In genomic region chr19:1814391-1814790, GRCh38 we compare ENCODE assay signal across 22 cellular contexts. TPM values are rescaled to one million over a fixed set of nuclear protein-coding genes. Genes with fewer than 3 reads are reported as not detected.
A peak's percentile ranks its signal among the peaks of the same experiment; 100 is the strongest.
DNase-seq lines count a peak whose midpoint lies in the region; ATAC-seq, FAIRE-seq and TF ChIP-seq lines count a peak whose summit lies in the region.
"Had no signal": no experiment of that assay in that cellular context is flagged by ENCODE, and none has a peak within 500 bp of the region (broad histone marks: within the 10 kb centered on the region; RNA-seq: fewer than 3 reads in every experiment).

No MANE protein-coding gene starts in this region.

- TF ChIP-seq EP300 in HepG2 (IDR thresholded peaks at IDR 0.05; ENCODE audit: low read depth in 2 of 2, low read length in 2 of 2) (no peak), HepG2 (CRISPR knock-in tag; IDR thresholded peaks at IDR 0.05; ENCODE audit: borderline replicate concordance) (no peak)

- RAD21 ChIA-PET in HCT116 (lab: Charles Lee; ENCODE audit: low non-redundant PET in 1 of 2, low total read pairs in 2 of 2, uncharacterized antibody in 2 of 2, unreplicated experiment in 2 of 2), result no interaction called here

- ATAC-seq in HepG2 (no peak), right lobe of liver (no peak), HCT116 (no peak), HG03354 (IDR thresholded peaks at IDR 0.05; ENCODE audit: poor library complexity, severe bottlenecking, unreplicated experiment) (no peak), HG03039 (IDR thresholded peaks at IDR 0.05; ENCODE audit: unreplicated experiment) (no peak), HG02610 (IDR thresholded peaks at IDR 0.05; ENCODE audit: unreplicated experiment) (no peak)
- ATAC-seq: GM23338, Panc1 had no signal

- H3K27me3 ChIP-seq in HepG2 (ENCODE audit: control insufficient read depth in 1 of 2, insufficient read depth in 2 of 2, low read length in 2 of 2) (no peaks in the 10 kb centered on the region; a peak in 1 of 5 replicates), right lobe of liver (no peaks in the 10 kb centered on the region), HCT116 (ENCODE audit: insufficient read depth, low read length) (no peaks in the 10 kb centered on the region)

- DNase-seq in HepG2 (ENCODE audit: low spot score) (no peak), right lobe of liver (no peak), HCT116 (ENCODE audit: low read depth, low spot score) (no peak), RWPE1 (ENCODE audit: low spot score) (no peak)
- DNase-seq: DMS153, H9, NCI-H1092, NCI-H1417 treated with DMSO at 0.1 percent for 48 hours, NCI-H1694 treated with DMSO at 0.1 percent for 48 hours, NCI-H2081, NCI-H2227 treated with DMSO at 0.1 percent for 48 hours, NCI-H526 treated with DMSO at 0.1 percent for 48 hours, SIG-M5, SK-N-SH, SW 1271 had no signal

- H4K20me1 ChIP-seq in HepG2 (ENCODE audit: insufficient read depth, low read length) (no peaks in the 10 kb centered on the region), HCT116 (ENCODE audit: insufficient read depth) (no peaks in the 10 kb centered on the region)

- in situ Hi-C loops in HepG2 (cut with HindIII; ENCODE audit: extremely low pct_ligation_motif_present, low pct_unique_long_range_greater_than_20kb), result no loop called here

- H3K36me3 ChIP-seq in HepG2 (replicated peaks in 1 of 2; ENCODE audit: control insufficient read depth in 1 of 2, insufficient read depth in 2 of 2, low read length in 2 of 2) (peaks cover 16 to 23% of the 10 kb centered on the region in 2 experiments), right lobe of liver (peaks cover 0 to 42% (median 22%) of the 10 kb centered on the region in 4 donors), HCT116 (ENCODE audit: control insufficient read depth in 1 of 2, insufficient read depth in 2 of 2, low read length in 2 of 2) (peaks cover 12% of the 10 kb centered on the region in 2 experiments; a peak in 3 of 4 replicates)

- H3K4me2 ChIP-seq in HepG2 (ENCODE audit: low read depth, low read length) (no peak overlapping the region), HCT116 (ENCODE audit: low read length) (no peak overlapping the region)
- H3K4me2 ChIP-seq: GM23338 had no signal

- FAIRE-seq in HepG2 (lab: Jason Lieb, UNC), result no peak
- FAIRE-seq: HTR-8/SVneo had no signal

- H2AFZ ChIP-seq in HepG2 (ENCODE audit: low read length) (no peak overlapping the region), HCT116 (ENCODE audit: low read depth, low read length, poor library complexity, severe bottlenecking) (no peak overlapping the region)
- H2AFZ ChIP-seq: GM23338 had no signal

- CTCF ChIA-PET in HepG2 (lab: Yijun Ruan, JAX; ENCODE audit: low intra/inter-chr PET ratio, low total read pairs) (no interaction called here), HCT116 (lab: Charles Lee) (interaction anchor here (1.1 to 1.9 kb wide), 2 partner anchors 11 to 370 kb away, joined by 4 to 9 read pairs; no protein-coding TSS in a partner anchor), RWPE1 (lab: Yijun Ruan, JAX) (interaction anchor here (1.7 kb wide), 1 partner anchor 12 kb away, joined by 6 read pairs; no protein-coding TSS in a partner anchor)

- TF ChIP-seq CTCF in HepG2 (CRISPR knock-in tag; IDR thresholded peaks at IDR 0.05) (no peak), right lobe of liver (IDR thresholded peaks at IDR 0.05) (no peak), HCT116 (IDR thresholded peaks at IDR 0.05 in 2 of 3, conservative IDR thresholded peaks at IDR 0.05 in 1 of 3; ENCODE audit: borderline replicate concordance in 1 of 3, insufficient read depth in 1 of 3, low read depth in 2 of 3, low read length in 2 of 3) (no peak), RWPE1 (conservative IDR thresholded peaks at IDR 0.05; ENCODE audit: low read depth) (no peak)

- H3K4me3 ChIP-seq in HepG2 (replicated peaks in 1 of 3; ENCODE audit: insufficient read depth in 1 of 3, low read depth in 2 of 3, low read length in 3 of 3) (no peak overlapping the region), right lobe of liver (no peak overlapping the region), HCT116 (replicated peaks in 1 of 2; ENCODE audit: low read depth in 1 of 2, low read length in 2 of 2) (no peak overlapping the region)
- H3K4me3 ChIP-seq: GM23338 had no signal

- H3K9me3 ChIP-seq in HepG2 (ENCODE audit: low read length) (no peaks in the 10 kb centered on the region), right lobe of liver (no peaks in the 10 kb centered on the region), HCT116 (ENCODE audit: control insufficient read depth in 1 of 2, insufficient read depth in 1 of 2, low read depth in 1 of 2, low read length in 2 of 2) (no peaks in the 10 kb centered on the region)
- H3K9me3 ChIP-seq: SK-N-SH had no signal

- WGBS in HepG2 (ENCODE audit: low lambda C conversion rate), result 78% methylated on average over 4 of the region's 10 CpGs
- 73% methylated on average over 2 of the region's 10 CpGs for WGBS in right lobe of liver (ENCODE audit: insufficient coverage, low coverage, low lambda C conversion rate, missing lambda C conversion rate)

- H3K9me2 ChIP-seq in HCT116 (ENCODE audit: insufficient read depth), result no peaks in the 10 kb centered on the region
- H3K9me2 ChIP-seq: SK-N-SH had no signal

- H3K9ac ChIP-seq in HepG2 (ENCODE audit: insufficient read depth, low read depth, low read length), result no peak overlapping the region
- H3K9ac ChIP-seq in HCT116 (ENCODE audit: low read length), result no peak overlapping the region
- H3K9ac ChIP-seq: KMS-11, SK-N-SH had no signal

- peaks cover 18% of the 10 kb centered on the region for H3K4me1 ChIP-seq in HepG2 (ENCODE audit: insufficient read depth, low read length)
- peaks cover 0 to 6% (median 0%) of the 10 kb centered on the region in 4 donors for H3K4me1 ChIP-seq in right lobe of liver
- peaks cover 20 to 38% of the 10 kb centered on the region in 2 experiments for H3K4me1 ChIP-seq in HCT116 (ENCODE audit: control insufficient read depth in 1 of 2, insufficient read depth in 2 of 2, low read length in 2 of 2)

- intact Hi-C loops in HepG2 (cut with micrococcal nuclease; ENCODE audit: unreplicated experiment) (no loop called here), right lobe of liver (cut with DNase I) (no loop called here), HCT116 (cut with micrococcal nuclease) (loop anchor here (5.0 to 10.0 kb wide), 2 partner anchors 142 to 210 kb away; partner anchors contain the start of gene UQCR11)

- no peaks in the 10 kb centered on the region for H3K79me2 ChIP-seq in HepG2 (ENCODE audit: insufficient read depth, low read length)
- H3K79me2 ChIP-seq in HCT116 (ENCODE audit: insufficient read depth, low read length), result no peaks in the 10 kb centered on the region

- POLR2A ChIA-PET in HepG2 (lab: Yijun Ruan, JAX), result no interaction called here
- POLR2A ChIA-PET in HCT116 (lab: Charles Lee), result no interaction called here
- POLR2A ChIA-PET in RWPE1 (lab: Yijun Ruan, JAX; ENCODE audit: low non-redundant PET), result no interaction called here

- TF ChIP-seq RAD21 in HepG2 (CRISPR knock-in tag; IDR thresholded peaks at IDR 0.05) (no peak), HCT116 (IDR thresholded peaks at IDR 0.05; ENCODE audit: low read depth) (no peak)

- TF ChIP-seq POLR2A in HepG2 (IDR thresholded peaks at IDR 0.05; ENCODE audit: insufficient read depth in 1 of 2, low read depth in 2 of 2, low read length in 2 of 2) (no peak), right lobe of liver (IDR thresholded peaks at IDR 0.05) (no peak), HCT116 (IDR thresholded peaks at IDR 0.05; ENCODE audit: borderline replicate concordance, extremely low read depth, insufficient read depth, insufficient read length) (no peak)

- BruUV-seq in HepG2 (replicated peaks; lab: Mats Ljungman, UMichigan) (no TSS peak), HCT116 (replicated peaks; lab: Mats Ljungman, UMichigan) (no TSS peak)

- H3K27ac ChIP-seq in HepG2 (ENCODE audit: extremely low read length, insufficient read depth, low read length) (no peak overlapping the region), right lobe of liver (no peak overlapping the region), HCT116 (ENCODE audit: low read depth, low read length) (peak overlapping the region; percentile 1; the same call in 1 of the 2 replicates), RWPE1 (peak overlapping the region; percentile 93)
- H3K27ac ChIP-seq: KMS-11 had no signal

RNA-seq across cellular contexts. Expression of gene ATP8B3, which starts 2.3 kb away (rescaled TPM):
- total RNA-seq in HepG2 (2016; rRNA removed; fragmentation: Illumina TruSeq; extraction: Trizol) (1.8 and 2.6 TPM in 2 replicates), right lobe of liver (1 to 10 TPM in 5 of 6 experiments, under 1 TPM in 1; 0.86 to 5.7 (median 3.1) TPM), HCT116 (2021; ENCODE audit: unreplicated experiment) (17.0 TPM)
- total RNA-seq in HepG2 (2016; cell fraction: cytosol; rRNA removed; fragmentation: Illumina TruSeq; extraction: Trizol; ENCODE audit: low read depth), result 0.35 and 0.40 TPM in 2 replicates
- total RNA-seq in HepG2 (2016; cell fraction: insoluble cytoplasmic fraction; rRNA removed; fragmentation: Illumina TruSeq; extraction: Trizol), result 1.8 and 2.6 TPM in 2 replicates
- 1.2 and 1.7 TPM in 2 replicates for total RNA-seq in HepG2 (2016; cell fraction: membrane; rRNA removed; fragmentation: Illumina TruSeq; extraction: Trizol)
- total RNA-seq in HepG2 (2016; cell fraction: nucleus; rRNA removed; fragmentation: Illumina TruSeq; extraction: Trizol), result 1.9 and 3.5 TPM in 2 replicates
- polyA plus RNA-seq in HepG2 (2011; rRNA removed), result 5.8 and 5.9 TPM in 2 replicates
- polyA plus RNA-seq in HepG2 (2011; cell fraction: cytosol; rRNA removed), result 3.8 and 4.8 TPM in 2 replicates
- polyA plus RNA-seq in HepG2 (2011; cell fraction: nucleus; rRNA removed), result 10.6 and 12.8 TPM in 2 replicates
- polyA plus RNA-seq in HepG2 (2012), result 2.4 and 2.5 TPM in 2 replicates
- polyA plus RNA-seq in HepG2 (2016; cell fraction: cytosol; fragmentation: Illumina TruSeq; extraction: Trizol; ENCODE audit: low read depth), result 0.36 and 0.59 TPM in 2 replicates
- 1.1 and 2.2 TPM in 2 replicates for polyA plus RNA-seq in HepG2 (2016; cell fraction: insoluble cytoplasmic fraction; fragmentation: Illumina TruSeq; extraction: Trizol; ENCODE audit: low read depth)
- 0.69 and 0.98 TPM in 2 replicates for polyA plus RNA-seq in HepG2 (2016; cell fraction: membrane; fragmentation: Illumina TruSeq; extraction: Trizol; ENCODE audit: low read depth)
- polyA plus RNA-seq in HepG2 (2016; cell fraction: nucleus; fragmentation: Illumina TruSeq; extraction: Trizol; ENCODE audit: insufficient read depth, low read depth), result 9.6 and 11.4 TPM in 2 replicates
- polyA minus RNA-seq in HepG2 (2011; rRNA and poly(A)+ RNA removed; ENCODE audit: low replicate concordance), result 10.3 and 16.8 TPM in 2 replicates
- 4.6 and 5.4 TPM in 2 replicates for polyA minus RNA-seq in HepG2 (2011; cell fraction: cytosol; rRNA and poly(A)+ RNA removed)
- 2.7 and 3.0 TPM in 2 replicates for polyA minus RNA-seq in HepG2 (2011; cell fraction: nucleus; rRNA and poly(A)+ RNA removed)
- polyA plus RNA-seq in HCT116 (2012), result 15.6 and 16.5 TPM in 2 replicates

RNA-seq across cellular contexts. Expression of gene REXO1, which starts 33.9 kb away (rescaled TPM):
- total RNA-seq in HepG2 (2016; rRNA removed; fragmentation: Illumina TruSeq; extraction: Trizol) (3.0 and 5.0 TPM in 2 replicates), right lobe of liver (10 to 100 TPM in 4 of 6 experiments, 1 to 10 TPM in 2; 8.0 to 17.7 (median 12.6) TPM), HCT116 (2021; ENCODE audit: unreplicated experiment) (52.2 TPM)
- 1.1 and 3.2 TPM in 2 replicates for total RNA-seq in HepG2 (2016; cell fraction: cytosol; rRNA removed; fragmentation: Illumina TruSeq; extraction: Trizol; ENCODE audit: low read depth)
- total RNA-seq in HepG2 (2016; cell fraction: insoluble cytoplasmic fraction; rRNA removed; fragmentation: Illumina TruSeq; extraction: Trizol), result 4.1 and 5.2 TPM in 2 replicates
- 3.9 and 4.2 TPM in 2 replicates for total RNA-seq in HepG2 (2016; cell fraction: membrane; rRNA removed; fragmentation: Illumina TruSeq; extraction: Trizol)
- 6.0 and 7.6 TPM in 2 replicates for total RNA-seq in HepG2 (2016; cell fraction: nucleus; rRNA removed; fragmentation: Illumina TruSeq; extraction: Trizol)
- polyA plus RNA-seq in HepG2 (2011; rRNA removed), result 11.2 and 13.0 TPM in 2 replicates
- polyA plus RNA-seq in HepG2 (2011; cell fraction: cytosol; rRNA removed), result 8.7 and 9.8 TPM in 2 replicates
- polyA plus RNA-seq in HepG2 (2011; cell fraction: nucleus; rRNA removed), result 91.1 and 123 TPM in 2 replicates
- polyA plus RNA-seq in HepG2 (2012), result 13.8 and 15.4 TPM in 2 replicates
- 1.7 and 1.8 TPM in 2 replicates for polyA plus RNA-seq in HepG2 (2016; cell fraction: cytosol; fragmentation: Illumina TruSeq; extraction: Trizol; ENCODE audit: low read depth)
- 7.3 and 10.0 TPM in 2 replicates for polyA plus RNA-seq in HepG2 (2016; cell fraction: insoluble cytoplasmic fraction; fragmentation: Illumina TruSeq; extraction: Trizol; ENCODE audit: low read depth)
- 5.1 and 5.3 TPM in 2 replicates for polyA plus RNA-seq in HepG2 (2016; cell fraction: membrane; fragmentation: Illumina TruSeq; extraction: Trizol; ENCODE audit: low read depth)
- 39.5 and 44.1 TPM in 2 replicates for polyA plus RNA-seq in HepG2 (2016; cell fraction: nucleus; fragmentation: Illumina TruSeq; extraction: Trizol; ENCODE audit: insufficient read depth, low read depth)
- 16.3 and 19.1 TPM in 2 replicates for polyA minus RNA-seq in HepG2 (2011; rRNA and poly(A)+ RNA removed; ENCODE audit: low replicate concordance)
- polyA minus RNA-seq in HepG2 (2011; cell fraction: cytosol; rRNA and poly(A)+ RNA removed), result 5.5 and 7.7 TPM in 2 replicates
- 9.3 and 10.8 TPM in 2 replicates for polyA minus RNA-seq in HepG2 (2011; cell fraction: nucleus; rRNA and poly(A)+ RNA removed)
- polyA plus RNA-seq in HCT116 (2012), result 37.4 and 54.0 TPM in 2 replicates

RNA-seq across cellular contexts. Expression of gene KLF16, which starts 49.0 kb away (rescaled TPM):
- total RNA-seq in HepG2 (2016; rRNA removed; fragmentation: Illumina TruSeq; extraction: Trizol) (6.2 and 6.7 TPM in 2 replicates), right lobe of liver (10 to 100 TPM in 5 of 6 experiments, 1 to 10 TPM in 1; 9.9 to 23.6 (median 10.8) TPM), HCT116 (2021; ENCODE audit: unreplicated experiment) (64.3 TPM)
- total RNA-seq in HepG2 (2016; cell fraction: cytosol; rRNA removed; fragmentation: Illumina TruSeq; extraction: Trizol; ENCODE audit: low read depth), result 2.1 and 2.2 TPM in 2 replicates
- 5.5 and 5.9 TPM in 2 replicates for total RNA-seq in HepG2 (2016; cell fraction: insoluble cytoplasmic fraction; rRNA removed; fragmentation: Illumina TruSeq; extraction: Trizol)
- 8.3 and 8.9 TPM in 2 replicates for total RNA-seq in HepG2 (2016; cell fraction: membrane; rRNA removed; fragmentation: Illumina TruSeq; extraction: Trizol)
- 4.0 and 4.8 TPM in 2 replicates for total RNA-seq in HepG2 (2016; cell fraction: nucleus; rRNA removed; fragmentation: Illumina TruSeq; extraction: Trizol)
- polyA plus RNA-seq in HepG2 (2011; rRNA removed), result 3.5 and 4.7 TPM in 2 replicates
- 3.7 and 7.0 TPM in 2 replicates for polyA plus RNA-seq in HepG2 (2011; cell fraction: cytosol; rRNA removed)
- polyA plus RNA-seq in HepG2 (2011; cell fraction: nucleus; rRNA removed), result 16.7 and 31.9 TPM in 2 replicates
- 8.3 and 9.4 TPM in 2 replicates for polyA plus RNA-seq in HepG2 (2012)
- polyA plus RNA-seq in HepG2 (2016; cell fraction: cytosol; fragmentation: Illumina TruSeq; extraction: Trizol; ENCODE audit: low read depth), result 3.2 and 3.4 TPM in 2 replicates
- 12.0 and 14.3 TPM in 2 replicates for polyA plus RNA-seq in HepG2 (2016; cell fraction: insoluble cytoplasmic fraction; fragmentation: Illumina TruSeq; extraction: Trizol; ENCODE audit: low read depth)
- polyA plus RNA-seq in HepG2 (2016; cell fraction: membrane; fragmentation: Illumina TruSeq; extraction: Trizol; ENCODE audit: low read depth), result 8.9 and 9.3 TPM in 2 replicates
- 11.4 and 12.0 TPM in 2 replicates for polyA plus RNA-seq in HepG2 (2016; cell fraction: nucleus; fragmentation: Illumina TruSeq; extraction: Trizol; ENCODE audit: insufficient read depth, low read depth)
- 3.1 and 9.7 TPM in 2 replicates for polyA minus RNA-seq in HepG2 (2011; rRNA and poly(A)+ RNA removed; ENCODE audit: low replicate concordance)
- polyA minus RNA-seq in HepG2 (2011; cell fraction: cytosol; rRNA and poly(A)+ RNA removed), result 8.9 and 15.3 TPM in 2 replicates
- polyA minus RNA-seq in HepG2 (2011; cell fraction: nucleus; rRNA and poly(A)+ RNA removed), result 2.1 and 2.2 TPM in 2 replicates
- polyA plus RNA-seq in HCT116 (2012), result 29.9 and 33.0 TPM in 2 replicates

Comparison
In these comparisons a context has a peak if more than half of its experiments do, and no peak if none do; other contexts are left out.
1. H3K27ac ChIP-seq: peak in HCT116 (single experiment) and RWPE1 (single experiment); none in HepG2 (single experiment) and right lobe of liver (0 of 3).
2. Of the 20 proteins assayed by ChIP-seq in both HepG2 and HCT116: peak only in HepG2: none; only in HCT116: POLR2AphosphoS5; in both: none; in neither: 19.